33 cellular contexts compared by ENCODE assay signal in genomic region chr17:289409-289808, GRCh38.
DNase-seq lines count a peak whose midpoint lies in the region; ATAC-seq and TF ChIP-seq lines count a peak whose summit lies in the region.
"Had no signal": no experiment of that assay in that cellular context is flagged by ENCODE, and none has a peak within 500 bp of the region (broad histone marks: within the 10 kb centered on the region; RNA-seq: fewer than 3 reads in every experiment).

No MANE protein-coding gene starts in this region.

- H3K27ac ChIP-seq in heart right ventricle (no peak overlapping the region), upper lobe of right lung (no peak overlapping the region)
- H3K27ac ChIP-seq: coronary artery, HL-60, KMS-11, left ventricle myocardium inferior, thoracic aorta, vagina had no signal

- peak overlapping the region; percentile 57 to 89 for H3K27ac Mint-ChIP-seq in effector memory CD8-positive, alpha-beta T cell
- H3K27ac Mint-ChIP-seq in neural crest cell (ENCODE audit: unreplicated experiment): peak overlapping the region; percentile 75
- no peak overlapping the region for H3K27ac Mint-ChIP-seq in WTC11
- H3K27ac Mint-ChIP-seq: activated CD4-positive, alpha-beta memory T cell treated with anti-CD3 and anti-CD28 coated beads, Interleukin-2, amount 10 ng/mL, durations not matched to agents 7 days and 5 days; activated naive CD8-positive, alpha-beta T cell; activated T-helper 17 cell treated with anti-CD3 and anti-CD28 coated beads, Interleukin-2, amount 50 U/mL, for 72 hours; CD8-positive, alpha-beta T cell; GM23338 had no signal

- 83 to 92% methylated on average over 18 of the region's 18 CpGs for WGBS in heart right ventricle, 2 donors

- POLR2A ChIA-PET in WTC11 (lab: Charles Lee): no interaction called here

- no peaks in the 10 kb centered on the region for H3K9me3 ChIP-seq in heart right ventricle
- no peaks in the 10 kb centered on the region for H3K9me3 ChIP-seq in upper lobe of right lung
- H3K9me3 ChIP-seq: left ventricle myocardium inferior, MG63, SK-N-SH, thoracic aorta, vagina had no signal

- CTCF ChIA-PET in WTC11 (lab: Charles Lee): no interaction called here

- TF ChIP-seq CTCF in heart right ventricle (IDR thresholded peaks at IDR 0.05) (no peak), neural crest cell (conservative IDR thresholded peaks at IDR 0.05) (no peak), upper lobe of right lung (IDR thresholded peaks at IDR 0.05) (no peak), WTC11 (IDR thresholded peaks at IDR 0.05) (no peak)

- H3K36me3 Mint-ChIP-seq in effector memory CD8-positive, alpha-beta T cell (ENCODE audit: insufficient read depth): no peaks in the 10 kb centered on the region
- H3K36me3 Mint-ChIP-seq in neural crest cell (ENCODE audit: low read depth): no peaks in the 10 kb centered on the region
- H3K36me3 Mint-ChIP-seq in WTC11: no peaks in the 10 kb centered on the region
- H3K36me3 Mint-ChIP-seq: activated naive CD8-positive, alpha-beta T cell; CD8-positive, alpha-beta T cell had no signal

- ATAC-seq in heart right ventricle: no peak
- no peak for ATAC-seq in effector memory CD8-positive, alpha-beta T cell (replicated peaks)
- ATAC-seq in upper lobe of right lung: no peak
- ATAC-seq in GM18505 (IDR thresholded peaks at IDR 0.05; ENCODE audit: unreplicated experiment): no peak
- no peak for ATAC-seq in HG03095 (IDR thresholded peaks at IDR 0.05; ENCODE audit: unreplicated experiment)
- no peak for ATAC-seq in WTC11
- ATAC-seq: activated CD4-positive, CD25-positive, alpha-beta regulatory T cell treated with anti-CD3 and anti-CD28 coated beads, Interleukin-2, amount 50 U/mL, for 24 hours; activated T-helper 17 cell treated with anti-CD3 and anti-CD28 coated beads, Interleukin-2, amount 50 U/mL, for 72 hours; CD8-positive, alpha-beta T cell; GM23338; stimulated activated naive CD8-positive, alpha-beta T cell treated with anti-CD3 and anti-CD28 coated beads, Interleukin-15, amount 100 ng/mL, for 72 hours had no signal

- peak overlapping the region in 1 of 2 donors; percentile 6 for H3K4me3 Mint-ChIP-seq in effector memory CD8-positive, alpha-beta T cell
- H3K4me3 Mint-ChIP-seq in neural crest cell (no peak overlapping the region), WTC11 (no peak overlapping the region)
- H3K4me3 Mint-ChIP-seq: activated CD4-positive, alpha-beta memory T cell treated with anti-CD3 and anti-CD28 coated beads, Interleukin-2, amount 10 ng/mL, durations not matched to agents 7 days and 5 days; activated naive CD8-positive, alpha-beta T cell; activated T-helper 17 cell treated with anti-CD3 and anti-CD28 coated beads, Interleukin-2, amount 50 U/mL, for 72 hours; CD8-positive, alpha-beta T cell; GM23338; stimulated activated naive CD8-positive, alpha-beta T cell treated with anti-CD3 and anti-CD28 coated beads, Interleukin-15, amount 100 ng/mL, for 72 hours had no signal

- H3K4me1 Mint-ChIP-seq in effector memory CD8-positive, alpha-beta T cell (ENCODE audit: low read depth in 2 of 2): peaks cover 9 to 15% of the 10 kb centered on the region in 2 donors
- no peaks in the 10 kb centered on the region for H3K4me1 Mint-ChIP-seq in neural crest cell
- peaks cover 7% of the 10 kb centered on the region; the same call in 1 of the 2 replicates for H3K4me1 Mint-ChIP-seq in WTC11
- H3K4me1 Mint-ChIP-seq: activated T-helper 17 cell treated with anti-CD3 and anti-CD28 coated beads, Interleukin-2, amount 50 U/mL, for 72 hours had no signal

- H3K36me3 ChIP-seq in heart right ventricle (no peaks in the 10 kb centered on the region), upper lobe of right lung (no peaks in the 10 kb centered on the region)
- H3K36me3 ChIP-seq: left ventricle myocardium inferior, MG63, thoracic aorta, vagina had no signal

- H3K4me1 ChIP-seq in heart right ventricle: no peaks in the 10 kb centered on the region
- H3K4me1 ChIP-seq in upper lobe of right lung: no peaks in the 10 kb centered on the region
- H3K4me1 ChIP-seq: left ventricle myocardium inferior, vagina had no signal

- peak; percentile 29 for DNase-seq in cardiac septum (ENCODE audit: low spot score)
- DNase-seq in heart right ventricle: no peak
- DNase-seq in effector memory CD8-positive, alpha-beta T cell: no peak
- no peak for DNase-seq in neural crest cell (ENCODE audit: low read depth, low spot score)
- DNase-seq in upper lobe of right lung: peak; percentile 40
- DNase-seq in WTC11 (ENCODE audit: low spot score): no peak
- DNase-seq: activated CD4-positive, alpha-beta memory T cell treated with anti-CD3 and anti-CD28 coated beads, Interleukin-2, amount 10 ng/mL, durations not matched to agents 7 days and 5 days; activated CD8-positive, alpha-beta memory T cell treated with anti-CD3 and anti-CD28 coated beads, Interleukin-2, amount 50 U/mL, for 48 hours; anterior cingulate cortex; CD8-positive, alpha-beta T cell; effector memory CD4-positive, alpha-beta T cell; erythroblast; left ventricle myocardium inferior; MG63; NCI-H1105; NCI-H187; NCI-H510A treated with DMSO at 0.1 percent for 48 hours; occipital lobe; RPMI8226; SK-N-SH; stimulated activated CD8-positive, alpha-beta memory T cell treated with anti-CD3 and anti-CD28 coated beads, Interleukin-4, amount 100 ng/mL, for 48 hours; stimulated activated naive CD8-positive, alpha-beta T cell treated with anti-CD3 and anti-CD28 coated beads, Interleukin-15, amount 100 ng/mL, for 72 hours had no signal

- peaks cover 0 to 14% (median 10%) of the 10 kb centered on the region in 7 donors for H3K27me3 ChIP-seq in heart right ventricle
- no peaks in the 10 kb centered on the region for H3K27me3 ChIP-seq in upper lobe of right lung
- H3K27me3 ChIP-seq: MG63, vagina had no signal

- no peak for TF ChIP-seq POLR2A in GM18505 (IDR thresholded peaks at IDR 0.05; ENCODE audit: borderline replicate concordance, extremely low read depth, insufficient read depth, insufficient read length)

- no peak overlapping the region for H3K4me3 ChIP-seq in heart right ventricle
- H3K4me3 ChIP-seq in upper lobe of right lung: no peak overlapping the region
- H3K4me3 ChIP-seq: coronary artery, GM23338, left ventricle myocardium inferior, MG63, thoracic aorta, vagina had no signal

- H3K27me3 Mint-ChIP-seq in effector memory CD8-positive, alpha-beta T cell: peaks cover 0 to 12% of the 10 kb centered on the region in 2 donors
- peaks cover 6% of the 10 kb centered on the region for H3K27me3 Mint-ChIP-seq in neural crest cell (ENCODE audit: low read depth)
- H3K27me3 Mint-ChIP-seq in WTC11 (ENCODE audit: low read depth): peaks cover 13% of the 10 kb centered on the region
- H3K27me3 Mint-ChIP-seq: activated CD4-positive, alpha-beta memory T cell treated with anti-CD3 and anti-CD28 coated beads, Interleukin-2, amount 10 ng/mL, durations not matched to agents 7 days and 5 days; activated naive CD8-positive, alpha-beta T cell had no signal

- no peaks in the 10 kb centered on the region for H3K9me3 Mint-ChIP-seq in effector memory CD8-positive, alpha-beta T cell
- H3K9me3 Mint-ChIP-seq in neural crest cell: no peaks in the 10 kb centered on the region
- H3K9me3 Mint-ChIP-seq in WTC11: no peaks in the 10 kb centered on the region
- H3K9me3 Mint-ChIP-seq: activated CD4-positive, alpha-beta memory T cell treated with anti-CD3 and anti-CD28 coated beads, Interleukin-2, amount 10 ng/mL, durations not matched to agents 7 days and 5 days; activated T-helper 17 cell treated with anti-CD3 and anti-CD28 coated beads, Interleukin-2, amount 50 U/mL, for 72 hours; CD8-positive, alpha-beta T cell; stimulated activated naive CD8-positive, alpha-beta T cell treated with anti-CD3 and anti-CD28 coated beads, Interleukin-15, amount 100 ng/mL, for 72 hours had no signal

- intact Hi-C loops in cardiac septum (cut with DNase I): no loop called here
- intact Hi-C loops in heart right ventricle (cut with DNase I): no loop called here
- intact Hi-C loops in upper lobe of right lung (cut with DNase I): no loop called here

TF ChIP-seq in WTC11, 78 proteins besides CTCF, POLR2A, EP300 and RAD21:
- no peak for TF ChIP-seq CDX4 (CRISPR knock-in tag; IDR thresholded peaks at IDR 0.05; ENCODE audit: borderline replicate concordance)
- no peak for TF ChIP-seq ZNF121 (CRISPR knock-in tag; IDR thresholded peaks at IDR 0.05)
- no peak for TF ChIP-seq ATF1 (CRISPR knock-in tag; IDR thresholded peaks at IDR 0.05)
- no peak for TF ChIP-seq ZNF396 (CRISPR knock-in tag; IDR thresholded peaks at IDR 0.05; ENCODE audit: borderline replicate concordance)
- no peak for TF ChIP-seq NFATC4 (CRISPR knock-in tag; IDR thresholded peaks at IDR 0.05)
- no peak for TF ChIP-seq SP1 (CRISPR knock-in tag; conservative IDR thresholded peaks at IDR 0.05)

Comparison
In these comparisons a context has a peak if more than half of its experiments do, and no peak if none do; other contexts are left out.
1. DNase-seq: peak in cardiac septum (single experiment) and upper lobe of right lung (single experiment); none in heart right ventricle (0 of 2), effector memory CD8-positive, alpha-beta T cell (0 of 3), neural crest cell (single experiment) and WTC11 (single experiment).